ENCODE assay signal across 8 cellular contexts in genomic region chr5:172770374-172770674, GRCh38. TPM values are rescaled to one million over a fixed set of nuclear protein-coding genes. Genes with fewer than 3 reads are reported as not detected.
DNase-seq lines count a peak whose midpoint lies in the region; ATAC-seq and TF ChIP-seq lines count a peak whose summit lies in the region.

No MANE protein-coding gene starts in this region.

- H3K27ac Mint-ChIP-seq in activated T-helper 17 cell treated with anti-CD3 and anti-CD28 coated beads, Interleukin-2, amount 50 U/mL, for 72 hours: peak overlapping the region; percentile 99

- peak overlapping the region; percentile 66 for H3K4me3 ChIP-seq in cardiac muscle cell
- peak overlapping the region; percentile 84 for H3K4me3 ChIP-seq in iPS-18a (ENCODE audit: low read length)
- peak overlapping the region; percentile 97 to 100 (median 100) for H3K4me3 ChIP-seq in subcutaneous abdominal adipose tissue (ENCODE audit: low read depth in 1 of 5, low read length in 5 of 5)

- peak overlapping the region; percentile 93 for H3K9ac ChIP-seq in iPS-18a (ENCODE audit: low read length)
- peak overlapping the region; percentile 95 to 99 (median 98) for H3K9ac ChIP-seq in subcutaneous abdominal adipose tissue (ENCODE audit: low read length in 5 of 5)

- DNase-seq in cardiac muscle cell (ENCODE audit: low read depth in 1 of 2, low spot score in 1 of 2) (no peak), left ventricle myocardium superior (no peak), NCI-H2029 (lab: John Stamatoyannopoulos, UW) (no peak)

- intact Hi-C loops in left ventricle myocardium superior (cut with micrococcal nuclease): loop anchor here (5.0 to 10.0 kb wide), 2 partner anchors 53 to 134 kb away; no protein-coding TSS in a partner anchor

- peak overlapping the region; percentile 91 for H3K4me3 Mint-ChIP-seq in activated T-helper 17 cell treated with anti-CD3 and anti-CD28 coated beads, Interleukin-2, amount 50 U/mL, for 72 hours

- TF ChIP-seq CTCF in cardiac muscle cell (IDR thresholded peaks at IDR 0.05; ENCODE audit: low read depth, low read length): no peak

- peaks cover 42% of the 10 kb centered on the region for H3K4me1 Mint-ChIP-seq in activated T-helper 17 cell treated with anti-CD3 and anti-CD28 coated beads, Interleukin-2, amount 50 U/mL, for 72 hours

- ATAC-seq in left ventricle myocardium superior (no peak), GM21529 (IDR thresholded peaks at IDR 0.05; ENCODE audit: unreplicated experiment) (no peak), HG02571 (IDR thresholded peaks at IDR 0.05; ENCODE audit: unreplicated experiment) (no peak)
- no peak for ATAC-seq in activated T-helper 17 cell treated with anti-CD3 and anti-CD28 coated beads, Interleukin-2, amount 50 U/mL, for 72 hours (replicated peaks)

- no peaks in the 10 kb centered on the region for H3K9me3 ChIP-seq in cardiac muscle cell (ENCODE audit: low read depth)
- no peaks in the 10 kb centered on the region for H3K9me3 ChIP-seq in iPS-18a (ENCODE audit: control insufficient read depth, low read depth, low read length)
- no peaks in the 10 kb centered on the region for H3K9me3 ChIP-seq in subcutaneous abdominal adipose tissue (ENCODE audit: control insufficient read depth in 5 of 5, low read length in 5 of 5)

- peaks cover 58% of the 10 kb centered on the region for H3K36me3 Mint-ChIP-seq in activated T-helper 17 cell treated with anti-CD3 and anti-CD28 coated beads, Interleukin-2, amount 50 U/mL, for 72 hours (ENCODE audit: low read depth)

- peaks cover 18% of the 10 kb centered on the region for H3K36me3 ChIP-seq in cardiac muscle cell
- H3K36me3 ChIP-seq in iPS-18a (ENCODE audit: control insufficient read depth, low read depth, low read length): peaks cover 21% of the 10 kb centered on the region
- peaks cover 12 to 37% (median 33%) of the 10 kb centered on the region in 5 donors for H3K36me3 ChIP-seq in subcutaneous abdominal adipose tissue (ENCODE audit: control insufficient read depth in 5 of 5, insufficient read depth in 5 of 5, low read length in 5 of 5)

- no peaks in the 10 kb centered on the region for H3K9me3 Mint-ChIP-seq in activated T-helper 17 cell treated with anti-CD3 and anti-CD28 coated beads, Interleukin-2, amount 50 U/mL, for 72 hours

- no peaks in the 10 kb centered on the region for H3K27me3 ChIP-seq in cardiac muscle cell
- H3K27me3 ChIP-seq in iPS-18a (ENCODE audit: control insufficient read depth, insufficient read depth, low read length): peaks cover 38% of the 10 kb centered on the region
- H3K27me3 ChIP-seq in subcutaneous abdominal adipose tissue (ENCODE audit: control insufficient read depth in 5 of 5, insufficient read depth in 4 of 5, low read length in 5 of 5): peaks cover 0 to 6% (median 0%) of the 10 kb centered on the region in 5 donors

- H3K27ac ChIP-seq in cardiac muscle cell (peak overlapping the region; percentile 96), iPS-18a (ENCODE audit: low read length) (no peak overlapping the region), subcutaneous abdominal adipose tissue (ENCODE audit: low read depth, low read length) (peak overlapping the region; percentile 100)

- H3K4me1 ChIP-seq in cardiac muscle cell (ENCODE audit: low read depth) (peaks cover 19% of the 10 kb centered on the region), iPS-18a (ENCODE audit: control insufficient read depth, low read depth, low read length) (peaks cover 18% of the 10 kb centered on the region), subcutaneous abdominal adipose tissue (ENCODE audit: control insufficient read depth in 5 of 5, insufficient read depth in 5 of 5, low read length in 5 of 5) (peaks cover 22 to 74% (median 60%) of the 10 kb centered on the region in 5 donors)

- no peaks in the 10 kb centered on the region for H3K27me3 Mint-ChIP-seq in activated T-helper 17 cell treated with anti-CD3 and anti-CD28 coated beads, Interleukin-2, amount 50 U/mL, for 72 hours

RNA-seq across cellular contexts. Expression of gene DUSP1, which starts 0.7 kb away (rescaled TPM):
- total RNA-seq in cardiac muscle cell: 38.7 and 49.4 TPM in 2 replicates
- polyA plus RNA-seq in cardiac muscle cell: 27.1 and 32.2 TPM in 2 replicates
- total RNA-seq in left ventricle myocardium superior: 98.9 TPM
- total RNA-seq in activated T-helper 17 cell treated with anti-CD3 and anti-CD28 coated beads, Interleukin-2, amount 50 U/mL, for 72 hours: 10 to 100 TPM; 18.3 to 24.6 TPM
